Comparison of ENCODE assay signal across 9 cellular contexts in the genomic region with DNA sequence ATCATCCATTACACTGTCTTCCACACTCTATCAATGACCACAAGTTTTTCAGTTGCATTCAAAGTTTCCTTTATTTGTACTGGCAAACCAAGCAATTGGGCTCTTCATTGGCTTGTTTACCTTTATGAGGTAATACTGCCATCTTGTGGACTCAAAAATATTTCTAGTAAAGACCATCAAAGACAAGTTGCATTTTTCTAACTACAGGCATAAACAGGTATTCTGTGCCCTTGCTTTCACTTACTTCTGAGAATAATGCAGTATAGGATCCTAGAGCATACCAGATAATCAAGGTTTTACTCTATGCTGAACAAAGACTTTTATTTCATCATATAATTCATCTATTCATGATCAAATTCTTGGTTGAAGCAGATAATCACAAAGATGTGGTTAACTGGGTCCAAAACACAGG.
DNase-seq lines count a peak whose midpoint lies in the region; ATAC-seq and TF ChIP-seq lines count a peak whose summit lies in the region.
"Had no signal": no experiment of that assay in that cellular context is flagged by ENCODE, and none has a peak within 500 bp of the region (broad histone marks: within the 10 kb centered on the region; RNA-seq: fewer than 3 reads in every experiment).

No MANE protein-coding gene starts in this region.

- H3K4me1 ChIP-seq in adrenal gland (replicated peaks in 1 of 2) = no peaks in the 10 kb centered on the region

- no peaks in the 10 kb centered on the region for H3K36me3 ChIP-seq in adrenal gland (replicated peaks in 1 of 2)

- H3K4me3 ChIP-seq in adrenal gland (no peak overlapping the region), lower leg skin (ENCODE audit: low read depth, poor library complexity, severe bottlenecking) (no peak overlapping the region)

- no peaks in the 10 kb centered on the region for H3K27me3 ChIP-seq in adrenal gland

- DNase-seq in CMK (ENCODE audit: low read depth) = peak; percentile 8
- peak; percentile 55 for DNase-seq in M059J (ENCODE audit: low read depth)
- no peak for DNase-seq in adrenal gland
- peak; percentile 57 for DNase-seq in kidney glomerular epithelial cell (lab: John Stamatoyannopoulos, UW)
- no peak for DNase-seq in NCI-H1930 (lab: John Stamatoyannopoulos, UW)
- DNase-seq in OCI-M2 (lab: John Stamatoyannopoulos, UW; ENCODE audit: unreplicated experiment) = no peak
- no peak for DNase-seq in lower leg skin (ENCODE audit: low spot score in 2 of 2)
- DNase-seq: right cardiac atrium had no signal

- no peak for TF ChIP-seq POLR2A in adrenal gland (IDR thresholded peaks at IDR 0.05)
- no peak for TF ChIP-seq POLR2A in lower leg skin (IDR thresholded peaks at IDR 0.05)

- intact Hi-C loops in adrenal gland (cut with DNase I) = loop anchor here in 1 of 2 donors (10.0 kb wide), 1 partner anchor 320 kb away; no protein-coding TSS in a partner anchor
- intact Hi-C loops in lower leg skin (cut with DNase I; ENCODE audit: low total_unique reads) = loop anchor here (10.0 kb wide), 1 partner anchor 330 kb away; a partner anchor contains a TSS

- TF ChIP-seq CTCF in adrenal gland (IDR thresholded peaks at IDR 0.05) = peak; percentile 45 to 70 (median 57)
- TF ChIP-seq CTCF in lower leg skin (IDR thresholded peaks at IDR 0.05) = no peak

- no peak overlapping the region for H3K27ac ChIP-seq in adrenal gland

- H3K9me3 ChIP-seq in adrenal gland (replicated peaks in 1 of 3) = peaks cover 0 to 5% (median 0%) of the 10 kb centered on the region in 3 donors

- ATAC-seq in GM18873 (IDR thresholded peaks at IDR 0.05; ENCODE audit: low FRiP score, unreplicated experiment) = peak; percentile 68

Comparison
In these comparisons a context has a peak if more than half of its experiments do, and no peak if none do; other contexts are left out.
1. DNase-seq: peak in CMK (single experiment), M059J (single experiment) and kidney glomerular epithelial cell (single experiment); none in adrenal gland (0 of 7), NCI-H1930 (0 of 2), OCI-M2 (single experiment) and lower leg skin (0 of 2).
2. CTCF ChIP-seq: peak in adrenal gland (6 of 6); none in lower leg skin (0 of 3).